9 cellular contexts compared by ENCODE assay signal in the genomic region with DNA sequence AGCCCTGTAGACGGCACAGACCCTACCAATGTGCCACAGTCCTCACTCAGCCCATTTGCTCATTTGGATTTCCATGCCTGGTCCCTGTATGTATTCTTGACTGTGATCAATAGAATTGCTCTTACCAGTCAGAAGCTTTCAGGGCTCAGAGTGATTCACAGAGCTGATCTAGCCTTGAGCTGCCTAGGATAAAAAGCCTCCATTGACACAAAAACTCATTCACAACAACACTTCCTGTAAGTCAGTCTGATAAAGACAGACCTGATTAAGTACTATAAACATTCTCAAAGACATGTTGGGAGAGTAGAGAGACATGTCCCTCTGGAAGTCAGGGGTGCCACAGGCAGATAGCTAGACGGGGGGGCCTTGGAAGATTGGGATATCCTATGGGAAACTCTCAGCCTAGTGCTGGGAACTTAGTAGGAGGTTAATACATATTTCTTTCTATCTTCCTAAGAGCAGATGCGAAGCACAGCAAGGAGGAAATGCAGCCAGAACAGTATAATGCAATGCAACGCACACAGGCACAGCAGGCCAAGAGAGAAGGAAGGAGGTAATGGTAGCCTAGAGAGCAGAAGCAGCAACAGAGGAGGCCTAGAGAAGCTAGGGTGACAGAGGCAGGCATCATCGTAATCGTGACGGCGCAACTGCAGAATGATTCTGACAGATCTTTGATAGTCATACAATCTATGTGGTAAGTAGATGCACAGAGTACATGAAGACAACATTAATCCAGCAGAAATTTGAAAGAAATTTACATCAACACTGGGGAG. TPM values are rescaled to one million over a fixed set of nuclear protein-coding genes. Genes with fewer than 3 reads are reported as not detected.
DNase-seq lines count a peak whose midpoint lies in the region; ATAC-seq and TF ChIP-seq lines count a peak whose summit lies in the region.
"Had no signal": no experiment of that assay in that cellular context is flagged by ENCODE, and none has a peak within 500 bp of the region (broad histone marks: within the 10 kb centered on the region; RNA-seq: fewer than 3 reads in every experiment).

No MANE protein-coding gene starts in this region.

- H3K4me1 Mint-ChIP-seq in activated CD8-positive, alpha-beta T cell treated with anti-CD3 and anti-CD28 coated beads for 36 hours (ENCODE audit: low read depth) = peaks cover 38% of the 10 kb centered on the region
- H3K4me1 Mint-ChIP-seq in activated CD8-positive, alpha-beta T cell treated with anti-CD3 and anti-CD28 coated beads, Interleukin-2, amount 10 ng/mL, durations not matched to agents 7 days and 5 days (ENCODE audit: low read depth) = peaks cover 25% of the 10 kb centered on the region
- peaks cover 29% of the 10 kb centered on the region for H3K4me1 Mint-ChIP-seq in endothelial cell (ENCODE audit: unreplicated experiment)

- intact Hi-C loops in activated CD8-positive, alpha-beta T cell treated with anti-CD3 and anti-CD28 coated beads for 36 hours (cut with micrococcal nuclease) = no loop called here
- intact Hi-C loops in stomach (cut with DNase I; ENCODE audit: low total_unique reads) = no loop called here

- TF ChIP-seq EP300 in stomach (IDR thresholded peaks at IDR 0.05) = no peak

- H3K27me3 ChIP-seq in stomach = no peaks in the 10 kb centered on the region

- peak; percentile 31 for DNase-seq in activated CD8-positive, alpha-beta T cell treated with anti-CD3 and anti-CD28 coated beads for 36 hours
- DNase-seq in activated CD8-positive, alpha-beta T cell treated with anti-CD3 and anti-CD28 coated beads, Interleukin-2, amount 10 ng/mL, durations not matched to agents 7 days and 5 days = no peak
- DNase-seq in SK-N-DZ (ENCODE audit: low spot score) (peak; percentile 75), endothelial cell (ENCODE audit: low spot score) (no peak), stomach (no peak), RPMI8226 (no peak), activated gamma-delta T cell treated with Interleukin-2 at 50 U/mL for 16 hours (no peak)

- CTCF ChIA-PET in activated CD8-positive, alpha-beta T cell treated with anti-CD3 and anti-CD28 coated beads for 36 hours (lab: Charles Lee) = interaction anchor here (0.6 to 3.6 kb wide), 2 partner anchors 8 to 9 kb away, joined by 3 to 13 read pairs; no protein-coding TSS in a partner anchor
- CTCF ChIA-PET in activated CD8-positive, alpha-beta T cell treated with anti-CD3 and anti-CD28 coated beads, Interleukin-2, amount 10 ng/mL, durations not matched to agents 7 days and 5 days (lab: Charles Lee) = no interaction called here

- peaks cover 5 to 41% (median 17%) of the 10 kb centered on the region in 4 donors for H3K4me1 ChIP-seq in stomach

- no peak for TF ChIP-seq POLR2A in stomach (IDR thresholded peaks at IDR 0.05)

- no peaks in the 10 kb centered on the region for H3K9me3 ChIP-seq in stomach

- H3K9me3 Mint-ChIP-seq in activated CD8-positive, alpha-beta T cell treated with anti-CD3 and anti-CD28 coated beads for 36 hours = no peaks in the 10 kb centered on the region
- no peaks in the 10 kb centered on the region for H3K9me3 Mint-ChIP-seq in activated CD8-positive, alpha-beta T cell treated with anti-CD3 and anti-CD28 coated beads, Interleukin-2, amount 10 ng/mL, durations not matched to agents 7 days and 5 days (ENCODE audit: insufficient read depth)
- no peaks in the 10 kb centered on the region for H3K9me3 Mint-ChIP-seq in endothelial cell (ENCODE audit: unreplicated experiment)

- H3K27ac Mint-ChIP-seq in activated CD8-positive, alpha-beta T cell treated with anti-CD3 and anti-CD28 coated beads for 36 hours = peak overlapping the region; percentile 27
- no peak overlapping the region for H3K27ac Mint-ChIP-seq in activated CD8-positive, alpha-beta T cell treated with anti-CD3 and anti-CD28 coated beads, Interleukin-2, amount 10 ng/mL, durations not matched to agents 7 days and 5 days
- H3K27ac Mint-ChIP-seq in endothelial cell (ENCODE audit: unreplicated experiment) = peak overlapping the region; percentile 34

- POLR2A ChIA-PET in activated CD8-positive, alpha-beta T cell treated with anti-CD3 and anti-CD28 coated beads for 36 hours (lab: Charles Lee) = interaction anchor here (0.6 to 1.9 kb wide), 2 partner anchors 11 to 117 kb away, joined by 3 to 7 read pairs; no protein-coding TSS in a partner anchor
- POLR2A ChIA-PET in activated CD8-positive, alpha-beta T cell treated with anti-CD3 and anti-CD28 coated beads, Interleukin-2, amount 10 ng/mL, durations not matched to agents 7 days and 5 days (lab: Charles Lee) = no interaction called here

- WGBS in stomach, 5 donors = 66 to 75% (median 69%) methylated on average over 8 of the region's 8 CpGs

- ATAC-seq in activated CD8-positive, alpha-beta T cell treated with anti-CD3 and anti-CD28 coated beads for 36 hours = no peak
- ATAC-seq in activated CD8-positive, alpha-beta T cell treated with anti-CD3 and anti-CD28 coated beads, Interleukin-2, amount 10 ng/mL, durations not matched to agents 7 days and 5 days = no peak
- no peak for ATAC-seq in HG03045 (IDR thresholded peaks at IDR 0.05; ENCODE audit: unreplicated experiment)

- no peak overlapping the region for H3K4me3 Mint-ChIP-seq in activated CD8-positive, alpha-beta T cell treated with anti-CD3 and anti-CD28 coated beads for 36 hours
- H3K4me3 Mint-ChIP-seq in activated CD8-positive, alpha-beta T cell treated with anti-CD3 and anti-CD28 coated beads, Interleukin-2, amount 10 ng/mL, durations not matched to agents 7 days and 5 days = no peak overlapping the region
- no peak overlapping the region for H3K4me3 Mint-ChIP-seq in endothelial cell (ENCODE audit: unreplicated experiment)

- H3K27ac ChIP-seq in stomach = peak overlapping the region in 3 of 5 donors; percentile 19 to 96 (median 21)

- no peak for TF ChIP-seq CTCF in activated CD8-positive, alpha-beta T cell treated with anti-CD3 and anti-CD28 coated beads for 36 hours (IDR thresholded peaks at IDR 0.05)
- TF ChIP-seq CTCF in endothelial cell (IDR thresholded peaks at IDR 0.05; ENCODE audit: unreplicated experiment) (no peak), stomach (IDR thresholded peaks at IDR 0.05) (no peak)

- H3K27me3 Mint-ChIP-seq in activated CD8-positive, alpha-beta T cell treated with anti-CD3 and anti-CD28 coated beads for 36 hours = peaks cover 7% of the 10 kb centered on the region
- H3K27me3 Mint-ChIP-seq in activated CD8-positive, alpha-beta T cell treated with anti-CD3 and anti-CD28 coated beads, Interleukin-2, amount 10 ng/mL, durations not matched to agents 7 days and 5 days (ENCODE audit: low read depth) = peaks cover 37% of the 10 kb centered on the region
- peaks cover 10% of the 10 kb centered on the region for H3K27me3 Mint-ChIP-seq in endothelial cell (ENCODE audit: unreplicated experiment)

- H3K36me3 Mint-ChIP-seq in activated CD8-positive, alpha-beta T cell treated with anti-CD3 and anti-CD28 coated beads for 36 hours (ENCODE audit: low read depth) = no peaks in the 10 kb centered on the region
- no peaks in the 10 kb centered on the region for H3K36me3 Mint-ChIP-seq in activated CD8-positive, alpha-beta T cell treated with anti-CD3 and anti-CD28 coated beads, Interleukin-2, amount 10 ng/mL, durations not matched to agents 7 days and 5 days (ENCODE audit: low read depth)
- no peaks in the 10 kb centered on the region for H3K36me3 Mint-ChIP-seq in endothelial cell (ENCODE audit: low read depth, unreplicated experiment)

- H3K4me3 ChIP-seq in stomach = no peak overlapping the region
- H3K4me3 ChIP-seq: lung had no signal

- no peaks in the 10 kb centered on the region for H3K36me3 ChIP-seq in stomach

RNA-seq across cellular contexts. Expression of gene PELI2, which starts 1.9 kb away (rescaled TPM):
- 1 to 10 TPM; 2.7 to 3.4 TPM for total RNA-seq in activated CD8-positive, alpha-beta T cell treated with anti-CD3 and anti-CD28 coated beads for 36 hours
- total RNA-seq in activated CD8-positive, alpha-beta T cell treated with anti-CD3 and anti-CD28 coated beads, Interleukin-2, amount 10 ng/mL, durations not matched to agents 7 days and 5 days = under 1 TPM; 0.57 to 0.68 TPM
- 25.3 and 28.9 TPM in 2 replicates for polyA plus RNA-seq in SK-N-DZ (2014; cell fraction: cytosol; rRNA removed)
- polyA plus RNA-seq in SK-N-DZ (2014; cell fraction: nucleus; rRNA removed) = 31.8 and 44.2 TPM in 2 replicates
- 40.6 TPM for total RNA-seq in endothelial cell (ENCODE audit: unreplicated experiment)
- 10 to 100 TPM in 4 of 5 donors, 1 to 10 TPM in 1; 6.4 to 48.3 (median 24.0) TPM for total RNA-seq in stomach
- polyA plus RNA-seq in stomach = 10 to 100 TPM in 1 of 3 donors, 1 to 10 TPM in 2; 3.0 to 10.4 (median 4.7) TPM

Comparison
In these comparisons a context has a peak if more than half of its experiments do, and no peak if none do; other contexts are left out.
1. DNase-seq: peak in activated CD8-positive, alpha-beta T cell treated with anti-CD3 and anti-CD28 coated beads for 36 hours (single experiment) and SK-N-DZ (single experiment); none in activated CD8-positive, alpha-beta T cell treated with anti-CD3 and anti-CD28 coated beads, Interleukin-2, amount 10 ng/mL, durations not matched to agents 7 days and 5 days (single experiment), endothelial cell (single experiment), stomach (single experiment), RPMI8226 (single experiment) and activated gamma-delta T cell treated with Interleukin-2 at 50 U/mL for 16 hours (single experiment).